27 cellular contexts compared by ENCODE assay signal in the genomic region with DNA sequence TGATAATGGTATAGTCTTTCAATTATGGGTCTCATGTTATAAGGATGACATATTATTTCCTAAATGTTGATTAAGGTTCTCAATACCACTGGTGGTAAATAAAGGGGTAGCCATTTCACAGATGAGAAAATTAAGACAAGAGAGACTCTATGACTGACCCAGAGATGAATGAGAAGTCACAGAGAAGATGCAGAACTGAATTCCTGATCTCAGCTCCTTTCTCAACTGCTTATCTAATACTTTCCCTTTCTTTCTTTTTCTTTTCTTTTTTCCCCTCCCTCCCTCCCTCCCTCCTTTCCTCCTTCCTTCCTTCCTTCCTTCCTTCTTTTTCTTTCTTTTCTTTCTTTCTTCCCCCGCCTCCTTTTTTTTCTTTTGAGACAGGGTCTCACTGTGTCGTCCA.
"Had no signal": no experiment of that assay in that cellular context is flagged by ENCODE, and none has a peak within 500 bp of the region (broad histone marks: within the 10 kb centered on the region; RNA-seq: fewer than 3 reads in every experiment).

No MANE protein-coding gene starts in this region.

- DNase-seq: colonic mucosa; cortex of kidney; dermis blood vessel endothelial cell; dorsolateral prefrontal cortex; effector CD4-positive, alpha-beta T cell; effector CD8-positive, alpha-beta T cell; effector memory CD4-positive, alpha-beta T cell; effector memory CD8-positive, alpha-beta T cell; endodermal cell; esophagus squamous epithelium; foreskin fibroblast; foreskin keratinocyte; foreskin melanocyte; gastrocnemius medialis; glutamatergic neuron; head of caudate nucleus; heart left ventricle; heart right ventricle had no signal

- ATAC-seq: effector memory CD8-positive, alpha-beta T cell; esophagus mucosa; foreskin keratinocyte; gastroesophageal sphincter; heart left ventricle; heart right ventricle had no signal

- FAIRE-seq: colon, endometrium, endothelial cell of umbilical vein, frontal cortex had no signal

- H3K36me3 ChIP-seq: colonic mucosa, esophagus muscularis mucosa, esophagus squamous epithelium, gastrocnemius medialis, gastroesophageal sphincter, heart left ventricle, heart right ventricle had no signal

- H3K4me1 ChIP-seq: colonic mucosa, esophagus muscularis mucosa, esophagus squamous epithelium, foreskin keratinocyte, gastrocnemius medialis, gastroesophageal sphincter, heart left ventricle, heart right ventricle had no signal

- H3K9me3 ChIP-seq: colonic mucosa, esophagus muscularis mucosa, esophagus squamous epithelium, gastrocnemius medialis, gastroesophageal sphincter, heart left ventricle had no signal

- H3K27me3 ChIP-seq: colonic mucosa, dorsolateral prefrontal cortex, esophagus muscularis mucosa, esophagus squamous epithelium, foreskin keratinocyte, gastrocnemius medialis, gastroesophageal sphincter, heart left ventricle, heart right ventricle had no signal

- H3K27ac ChIP-seq: colonic mucosa, coronary artery, dorsolateral prefrontal cortex, epithelial cell of prostate, esophagus muscularis mucosa, esophagus squamous epithelium, foreskin keratinocyte, gastrocnemius medialis, gastroesophageal sphincter, heart left ventricle, heart right ventricle had no signal

- H3K4me3 ChIP-seq: colonic mucosa, coronary artery, dorsolateral prefrontal cortex, esophagus muscularis mucosa, esophagus squamous epithelium, gastrocnemius medialis, gastroesophageal sphincter, heart left ventricle, heart right ventricle had no signal
